25 cellular contexts compared by ENCODE assay signal in the genomic region with DNA sequence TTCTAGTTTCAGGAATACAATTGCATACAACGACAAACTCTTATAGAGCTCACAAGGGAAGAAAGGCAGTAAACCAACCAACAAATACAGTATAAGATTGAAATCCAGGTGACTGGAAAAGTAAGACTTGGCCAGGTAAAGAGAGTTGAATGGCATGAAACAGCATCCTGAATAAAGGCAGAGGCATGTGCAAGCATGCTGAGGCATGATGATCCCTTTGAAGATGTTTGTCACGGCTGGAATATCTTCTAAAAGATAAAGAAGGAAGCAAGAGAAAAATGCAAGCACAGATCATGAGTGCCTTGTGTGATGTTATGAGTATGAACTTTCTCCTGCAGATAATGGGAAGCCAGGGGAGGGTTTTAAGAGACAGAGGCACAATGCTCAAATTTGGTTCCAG.
"Had no signal": no experiment of that assay in that cellular context is flagged by ENCODE, and none has a peak within 500 bp of the region (broad histone marks: within the 10 kb centered on the region; RNA-seq: fewer than 3 reads in every experiment).

No MANE protein-coding gene starts in this region.

- H3K9me3 ChIP-seq: left ventricle myocardium inferior, mucosa of descending colon, pancreas, prostate gland, sigmoid colon, spleen, suprapubic skin, thoracic aorta, tibial nerve, upper lobe of left lung, vagina had no signal

- FAIRE-seq: islet of Langerhans, pancreas, small intestine had no signal

- H3K4me3 ChIP-seq: left ventricle myocardium inferior, lung, mucosa of descending colon, pancreas, prostate gland, sigmoid colon, spleen, suprapubic skin, thoracic aorta, tibial nerve, upper lobe of left lung, vagina had no signal

- H3K27ac ChIP-seq: left ventricle myocardium inferior, pancreas, prostate gland, sigmoid colon, suprapubic skin, thoracic aorta, tibial nerve, upper lobe of left lung, vagina had no signal

- DNase-seq: hypothalamus; immature natural killer cell; left ventricle myocardium inferior; midbrain; mucosa of descending colon; naive thymus-derived CD4-positive, alpha-beta T cell; pancreas; posterior cingulate gyrus; retina; right cardiac atrium; sigmoid colon; small intestine; spleen; stimulated activated CD4-positive, alpha-beta T cell treated with anti-CD3 and anti-CD28 coated beads, Interleukin-4, amount 100 ng/mL, for 24 hours; stimulated activated naive CD4-positive, alpha-beta T cell; upper lobe of left lung had no signal

- H3K36me3 ChIP-seq: left ventricle myocardium inferior, pancreas, prostate gland, sigmoid colon, spleen, suprapubic skin, thoracic aorta, tibial nerve, upper lobe of left lung, vagina had no signal

- H3K27me3 ChIP-seq: pancreas, sigmoid colon, spleen, suprapubic skin, tibial nerve, upper lobe of left lung, vagina had no signal

- H3K4me1 ChIP-seq: pancreas, prostate gland, spleen, suprapubic skin, tibial nerve, vagina had no signal

- ATAC-seq: mucosa of descending colon; naive thymus-derived CD4-positive, alpha-beta T cell; natural killer cell treated with Interleukin-12 subunit alpha and Interleukin-12 subunit beta and Interleukin-15 and Interleukin-18, amount 100 ng/mL, for 72 hours; pancreas; right cardiac atrium; stimulated activated effector memory CD8-positive, alpha-beta T cell treated with anti-CD3 and anti-CD28 coated beads, Interleukin-12 subunit alpha, Interleukin-12 subunit beta, amount 100 ng/mL, for 72 hours had no signal
